ENCODE assay signal across 19 cellular contexts in genomic region chr22:47005506-47006408, GRCh38.
DNase-seq lines count a peak whose midpoint lies in the region; ATAC-seq, FAIRE-seq and TF ChIP-seq lines count a peak whose summit lies in the region.
"Had no signal": no experiment of that assay in that cellular context is flagged by ENCODE, and none has a peak within 500 bp of the region (broad histone marks: within the 10 kb centered on the region; RNA-seq: fewer than 3 reads in every experiment).

No MANE protein-coding gene starts in this region.

- intact Hi-C loops in GM12878 (cut with micrococcal nuclease; ENCODE audit: unreplicated experiment) = no loop called here

- TF ChIP-seq POLR2A in GM12891 (IDR thresholded peaks at IDR 0.05; ENCODE audit: low read depth, low read length) = no peak
- TF ChIP-seq POLR2A in GM12892 (IDR thresholded peaks at IDR 0.05; ENCODE audit: low read depth, low read length) = no peak
- TF ChIP-seq POLR2A in GM12878 (IDR thresholded peaks at IDR 0.05; ENCODE audit: low read depth, low read length) = no peak

- H3K4me2 ChIP-seq in GM12878 (ENCODE audit: control insufficient read depth, insufficient read depth) (no peak overlapping the region), osteoblast (ENCODE audit: insufficient read depth, low read length) (no peak overlapping the region)
- H3K4me2 ChIP-seq: A549 had no signal

- TF ChIP-seq EP300 in GM12878 (IDR thresholded peaks at IDR 0.05; ENCODE audit: borderline replicate concordance in 1 of 2, control insufficient read depth in 1 of 2, low read depth in 2 of 2, low read length in 2 of 2) = no peak

- H3K27ac ChIP-seq in GM12878 (ENCODE audit: control insufficient read depth, insufficient read depth) (no peak overlapping the region), osteoblast (ENCODE audit: low read depth, low read length) (no peak overlapping the region)
- H3K27ac ChIP-seq: A549, HL-60 had no signal

- H4K20me1 ChIP-seq in GM12878 (ENCODE audit: control insufficient read depth, insufficient read depth) (no peaks in the 10 kb centered on the region), osteoblast (ENCODE audit: insufficient read depth, low read length) (peaks cover 4% of the 10 kb centered on the region)

- SMC1A ChIA-PET in GM12878 (lab: Charles Lee; ENCODE audit: uncharacterized antibody, unreplicated experiment) = no interaction called here

- ATAC-seq in GM12878 = no peak
- ATAC-seq: A549; CD8-positive, alpha-beta T cell had no signal

- H3K9me3 ChIP-seq in GM12878 (replicated peaks; ENCODE audit: control insufficient read depth, insufficient read depth, low read length) = no peaks in the 10 kb centered on the region
- no peaks in the 10 kb centered on the region for H3K9me3 ChIP-seq in osteoblast (ENCODE audit: low read depth, low read length)
- H3K9me3 ChIP-seq: A549, HAP-1 had no signal

- in situ Hi-C loops in GM12878 (cut with MboI) = no loop called here

- H3K79me2 ChIP-seq in GM12878 (ENCODE audit: control insufficient read depth, insufficient read depth, low read length) (no peaks in the 10 kb centered on the region; the same call in 1 of the 2 replicates), osteoblast (ENCODE audit: insufficient read depth, low read length) (peaks cover 3% of the 10 kb centered on the region)

- H3K36me3 ChIP-seq in GM12878 (ENCODE audit: control insufficient read depth in 2 of 2, insufficient read depth in 2 of 2, low read length in 1 of 2) (peaks cover 12 to 25% of the 10 kb centered on the region in 2 experiments; a peak in 3 of 4 replicates), osteoblast (ENCODE audit: insufficient read depth, low read length) (peaks cover 6% of the 10 kb centered on the region)
- H3K36me3 ChIP-seq: HAP-1 had no signal

- CTCF ChIA-PET in GM12878 (lab: Yijun Ruan, JAX) = no interaction called here

- peak; percentile 35 for FAIRE-seq in GM12891 (lab: Jason Lieb, UNC)
- peak; percentile 14 for FAIRE-seq in GM12892 (lab: Jason Lieb, UNC)
- FAIRE-seq in GM12878 (lab: Jason Lieb, UNC) = no peak
- FAIRE-seq: A549, D721Med, G401.6, H1 had no signal

- RAD21 ChIA-PET in GM12878 (lab: Charles Lee; ENCODE audit: unreplicated experiment) = no interaction called here

- TF ChIP-seq CTCF in GM12878 (IDR thresholded peaks at IDR 0.05 in 2 of 3, conservative IDR thresholded peaks at IDR 0.05 in 1 of 3; ENCODE audit: control insufficient read depth in 2 of 3, extremely low read depth in 1 of 3, insufficient read depth in 1 of 3, low read depth in 3 of 3, low read length in 3 of 3) (no peak), osteoblast (IDR thresholded peaks at IDR 0.05; ENCODE audit: extremely low read depth, low read depth, low read length) (no peak)

- no peak for TF ChIP-seq RAD21 in GM12878 (IDR thresholded peaks at IDR 0.05; ENCODE audit: insufficient read depth, low read depth, low read length)

- no TSS peak for BruUV-seq in GM12878 (replicated peaks; lab: Mats Ljungman, UMichigan)

- DNase-seq in GM12891 (ENCODE audit: insufficient read length, low spot score) (no peak), GM12892 (ENCODE audit: insufficient read length) (no peak), GM12878 (ENCODE audit: low read depth, low spot score) (no peak), osteoblast (ENCODE audit: insufficient read length, low spot score, missing footprints) (peak; percentile 50), cerebellar cortex (ENCODE audit: low spot score) (no peak), germinal center (ENCODE audit: low spot score) (no peak)
- no peak for DNase-seq in stimulated activated CD8-positive, alpha-beta memory T cell treated with anti-CD3 and anti-CD28 coated beads, Interleukin-4, amount 100 ng/mL, for 48 hours
- DNase-seq: CD8-positive, alpha-beta T cell; COR-L47; DMS153; DMS79 treated with DMSO at 0.1 percent for 48 hours; EL; HFFc6 had no signal

- POLR2A ChIA-PET in GM12878 (lab: Charles Lee) = no interaction called here

- no peaks in the 10 kb centered on the region for H3K27me3 ChIP-seq in GM12878 (replicated peaks in 1 of 2; ENCODE audit: control insufficient read depth in 2 of 2, insufficient read depth in 2 of 2, low read length in 1 of 2)
- H3K27me3 ChIP-seq in osteoblast (ENCODE audit: insufficient read depth, low read length) = no peaks in the 10 kb centered on the region

- 87% methylated on average over 8 of the region's 8 CpGs for WGBS in GM12878 (ENCODE audit: insufficient coverage, insufficient replicate concordance, low lambda C conversion rate, missing lambda C conversion rate)

- no peak overlapping the region for H2AFZ ChIP-seq in GM12878 (ENCODE audit: control insufficient read depth, low read depth, low read length)
- H2AFZ ChIP-seq in osteoblast (ENCODE audit: low read length) = no peak overlapping the region

- no peak overlapping the region for H3K9ac ChIP-seq in GM12878 (ENCODE audit: control insufficient read depth, insufficient read depth, low read length)

- H3K4me1 ChIP-seq in GM12878 (ENCODE audit: control insufficient read depth, insufficient read depth, low read length) (no peaks in the 10 kb centered on the region), osteoblast (ENCODE audit: insufficient read depth, low read length) (no peaks in the 10 kb centered on the region)
- H3K4me1 ChIP-seq: A549, HAP-1 had no signal

- H3K4me3 ChIP-seq in GM12878 (no peak overlapping the region), osteoblast (ENCODE audit: insufficient read depth, low read length) (no peak overlapping the region)
- H3K4me3 ChIP-seq: A549, HAP-1 had no signal

TF ChIP-seq in GM12891, 5 proteins besides CTCF, POLR2A, EP300 and RAD21:
- TF ChIP-seq TAF1 (IDR thresholded peaks at IDR 0.05; ENCODE audit: low read depth, low read length) (no peak), PAX5 (IDR thresholded peaks at IDR 0.05; ENCODE audit: insufficient read depth, low read length, severe bottlenecking) (no peak)

TF ChIP-seq in GM12878, 131 proteins besides CTCF, POLR2A, EP300 and RAD21:
- TF ChIP-seq NR2C1 (IDR thresholded peaks at IDR 0.05) (no peak), BCL3 (IDR thresholded peaks at IDR 0.05; ENCODE audit: borderline replicate concordance, insufficient read depth, low read depth, low read length, poor library complexity, severe bottlenecking) (peak; percentile 18)
